Comparison of ENCODE assay signal across 1 cellular context in the genomic region with DNA sequence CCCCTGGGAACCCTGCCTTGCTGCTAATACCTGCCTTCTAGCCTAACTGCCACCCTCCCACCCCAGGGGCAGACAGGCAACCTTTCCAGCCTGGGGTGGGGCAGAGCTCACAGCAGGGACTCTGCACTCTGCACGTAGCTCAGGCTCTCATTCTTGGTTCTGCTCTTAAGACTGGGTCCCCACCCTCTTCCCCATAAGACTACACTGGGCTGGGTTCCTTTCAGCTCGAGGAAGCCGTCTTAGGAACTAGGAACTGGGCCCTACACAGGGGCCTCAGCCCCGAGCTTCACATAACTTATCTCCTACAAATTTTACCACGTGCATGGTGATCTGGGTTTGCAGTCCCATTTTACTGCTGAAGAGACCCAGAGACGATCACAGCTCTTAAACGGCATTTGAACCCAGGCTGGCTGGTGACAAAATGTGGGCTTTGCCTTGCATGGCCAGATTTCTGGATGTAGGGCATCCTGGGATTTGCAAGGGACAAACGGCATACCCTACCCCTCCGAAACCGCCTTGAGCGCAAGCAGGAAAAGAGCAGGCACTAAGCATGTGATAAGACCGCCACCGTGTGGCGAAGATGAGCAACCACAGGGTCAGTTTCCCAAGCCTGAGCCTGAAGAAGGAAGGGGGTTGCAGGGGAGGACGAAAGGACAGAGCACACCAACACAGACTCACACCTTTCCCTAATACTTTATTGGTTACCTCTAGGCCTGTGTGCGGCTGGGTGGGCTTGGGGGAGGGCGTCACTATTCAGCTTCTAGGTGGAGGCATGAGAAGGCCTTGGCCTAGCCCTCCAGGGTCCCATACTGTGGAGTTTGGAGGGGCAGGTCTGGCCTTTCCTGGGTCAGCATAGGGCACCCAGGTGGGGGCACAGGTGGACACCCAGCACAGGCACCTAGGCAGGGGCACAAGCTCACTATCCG.
TF ChIP-seq lines count a peak whose summit lies in the region.

No MANE protein-coding gene starts in this region.

TF ChIP-seq in HEK293, 187 proteins besides CTCF, POLR2A, EP300 and RAD21 (continued from another document):
- TF ChIP-seq, protein P1, sequence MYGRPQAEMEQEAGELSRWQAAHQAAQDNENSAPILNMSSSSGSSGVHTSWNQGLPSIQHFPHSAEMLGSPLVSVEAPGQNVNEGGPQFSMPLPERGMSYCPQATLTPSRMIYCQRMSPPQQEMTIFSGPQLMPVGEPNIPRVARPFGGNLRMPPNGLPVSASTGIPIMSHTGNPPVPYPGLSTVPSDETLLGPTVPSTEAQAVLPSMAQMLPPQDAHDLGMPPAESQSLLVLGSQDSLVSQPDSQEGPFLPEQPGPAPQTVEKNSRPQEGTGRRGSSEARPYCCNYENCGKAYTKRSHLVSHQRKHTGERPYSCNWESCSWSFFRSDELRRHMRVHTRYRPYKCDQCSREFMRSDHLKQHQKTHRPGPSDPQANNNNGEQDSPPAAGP (tag by site-specific recombination; IDR thresholded peaks at IDR 0.05), result peak; percentile 77; the same call in 1 of the 2 replicates
- TF ChIP-seq, protein P2, sequence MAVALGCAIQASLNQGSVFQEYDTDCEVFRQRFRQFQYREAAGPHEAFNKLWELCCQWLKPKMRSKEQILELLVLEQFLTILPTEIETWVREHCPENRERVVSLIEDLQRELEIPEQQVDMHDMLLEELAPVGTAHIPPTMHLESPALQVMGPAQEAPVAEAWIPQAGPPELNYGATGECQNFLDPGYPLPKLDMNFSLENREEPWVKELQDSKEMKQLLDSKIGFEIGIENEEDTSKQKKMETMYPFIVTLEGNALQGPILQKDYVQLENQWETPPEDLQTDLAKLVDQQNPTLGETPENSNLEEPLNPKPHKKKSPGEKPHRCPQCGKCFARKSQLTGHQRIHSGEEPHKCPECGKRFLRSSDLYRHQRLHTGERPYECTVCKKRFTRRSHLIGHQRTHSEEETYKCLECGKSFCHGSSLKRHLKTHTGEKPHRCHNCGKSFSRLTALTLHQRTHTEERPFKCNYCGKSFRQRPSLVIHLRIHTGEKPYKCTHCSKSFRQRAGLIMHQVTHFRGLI (tag by site-specific recombination; IDR thresholded peaks at IDR 0.05), result no peak
- TF ChIP-seq ZNF366 (tag by site-specific recombination; conservative IDR thresholded peaks at IDR 0.05) (no peak), ZNF776 (tag by site-specific recombination; IDR thresholded peaks at IDR 0.05; ENCODE audit: borderline replicate concordance) (no peak), ZNF76 (tag by site-specific recombination; IDR thresholded peaks at IDR 0.05; ENCODE audit: borderline replicate concordance, low read depth) (peak; percentile 59; the same call in 1 of the 2 replicates), ZNF600 (tag by site-specific recombination; IDR thresholded peaks at IDR 0.05) (peak; percentile 86), ZNF707 (tag by site-specific recombination; IDR thresholded peaks at IDR 0.05) (no peak)
- TF ChIP-seq, protein P3, sequence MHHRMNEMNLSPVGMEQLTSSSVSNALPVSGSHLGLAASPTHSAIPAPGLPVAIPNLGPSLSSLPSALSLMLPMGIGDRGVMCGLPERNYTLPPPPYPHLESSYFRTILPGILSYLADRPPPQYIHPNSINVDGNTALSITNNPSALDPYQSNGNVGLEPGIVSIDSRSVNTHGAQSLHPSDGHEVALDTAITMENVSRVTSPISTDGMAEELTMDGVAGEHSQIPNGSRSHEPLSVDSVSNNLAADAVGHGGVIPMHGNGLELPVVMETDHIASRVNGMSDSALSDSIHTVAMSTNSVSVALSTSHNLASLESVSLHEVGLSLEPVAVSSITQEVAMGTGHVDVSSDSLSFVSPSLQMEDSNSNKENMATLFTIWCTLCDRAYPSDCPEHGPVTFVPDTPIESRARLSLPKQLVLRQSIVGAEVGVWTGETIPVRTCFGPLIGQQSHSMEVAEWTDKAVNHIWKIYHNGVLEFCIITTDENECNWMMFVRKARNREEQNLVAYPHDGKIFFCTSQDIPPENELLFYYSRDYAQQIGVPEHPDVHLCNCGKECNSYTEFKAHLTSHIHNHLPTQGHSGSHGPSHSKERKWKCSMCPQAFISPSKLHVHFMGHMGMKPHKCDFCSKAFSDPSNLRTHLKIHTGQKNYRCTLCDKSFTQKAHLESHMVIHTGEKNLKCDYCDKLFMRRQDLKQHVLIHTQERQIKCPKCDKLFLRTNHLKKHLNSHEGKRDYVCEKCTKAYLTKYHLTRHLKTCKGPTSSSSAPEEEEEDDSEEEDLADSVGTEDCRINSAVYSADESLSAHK (tag by site-specific recombination; IDR thresholded peaks at IDR 0.05), result peak; percentile 80
